In the genomic region with DNA sequence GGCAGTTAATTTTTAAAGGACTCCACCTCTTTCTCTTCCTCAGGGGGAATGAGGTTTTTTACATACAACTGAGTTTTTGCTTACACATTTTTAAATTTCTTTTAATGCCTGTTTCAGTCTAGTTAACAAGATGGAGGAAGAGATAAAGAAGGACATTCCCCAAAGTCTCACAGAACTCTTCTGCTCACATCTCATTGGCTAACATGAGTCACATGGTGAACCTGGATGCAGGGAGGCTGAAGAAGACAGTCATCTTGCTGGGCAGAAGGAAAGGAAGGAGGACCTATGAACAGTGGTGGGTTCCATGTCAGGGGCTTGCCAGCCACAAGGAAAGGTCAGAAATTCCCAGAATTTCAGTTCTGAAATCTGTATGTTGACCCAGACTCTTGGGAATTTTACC, we compare ENCODE assay signal across 26 cellular contexts. TPM values are rescaled to one million over a fixed set of nuclear protein-coding genes. Genes with fewer than 3 reads are reported as not detected.
"Had no signal": no experiment of that assay in that cellular context is flagged by ENCODE, and none has a peak within 500 bp of the region (broad histone marks: within the 10 kb centered on the region; RNA-seq: fewer than 3 reads in every experiment).

No MANE protein-coding gene starts in this region.

- H3K27ac Mint-ChIP-seq: effector memory CD8-positive, alpha-beta T cell; memory B cell; natural killer cell treated with Interleukin-12 subunit alpha and Interleukin-12 subunit beta and Interleukin-15 and Interleukin-18, amount 100 ng/mL, for 72 hours; neural progenitor cell; stimulated activated effector memory CD8-positive, alpha-beta T cell treated with anti-CD3 and anti-CD28 coated beads, Interleukin-12 subunit alpha, Interleukin-12 subunit beta, amount 100 ng/mL, for 72 hours; type B pancreatic cell had no signal

- H3K4me3 ChIP-seq: esophagus squamous epithelium, gastroesophageal sphincter, left ventricle myocardium inferior, lower lobe of right lung, neural progenitor cell, pancreas, prostate gland, right lobe of liver, suprapubic skin, thyroid gland had no signal

- H3K27me3 ChIP-seq: right lobe of liver, thyroid gland had no signal

- H3K36me3 ChIP-seq: esophagus squamous epithelium, gastroesophageal sphincter, left ventricle myocardium inferior, lower lobe of right lung, neural progenitor cell, pancreas, prostate gland, right lobe of liver, suprapubic skin, thyroid gland had no signal

- DNase-seq: effector memory CD8-positive, alpha-beta T cell; esophagus squamous epithelium; foreskin fibroblast; glutamatergic neuron; left ventricle myocardium inferior; lower lobe of right lung; midbrain; occipital lobe; pancreas; retina; right lobe of liver; stimulated activated CD4-positive, alpha-beta T cell treated with anti-CD3 and anti-CD28 coated beads, Interleukin-4, amount 100 ng/mL, for 1 hour; stimulated activated CD8-positive, alpha-beta memory T cell treated with anti-CD3 and anti-CD28 coated beads, Interleukin-4, amount 100 ng/mL, for 48 hours; stimulated activated naive CD8-positive, alpha-beta T cell treated with anti-CD3 and anti-CD28 coated beads, Interleukin-15, Interleukin-2, amounts not matched to agents 100 U/mL and 50 U/mL, for 24 hours; thyroid gland had no signal

- H3K9me3 Mint-ChIP-seq: effector memory CD8-positive, alpha-beta T cell; memory B cell; natural killer cell treated with Interleukin-12 subunit alpha and Interleukin-12 subunit beta and Interleukin-15 and Interleukin-18, amount 100 ng/mL, for 72 hours; neural progenitor cell; stimulated activated effector memory CD8-positive, alpha-beta T cell treated with anti-CD3 and anti-CD28 coated beads, Interleukin-12 subunit alpha, Interleukin-12 subunit beta, amount 100 ng/mL, for 72 hours had no signal

- ATAC-seq: effector memory CD8-positive, alpha-beta T cell; gastroesophageal sphincter; lower lobe of right lung; natural killer cell treated with Interleukin-12 subunit alpha and Interleukin-12 subunit beta and Interleukin-15 and Interleukin-18, amount 100 ng/mL, for 72 hours; pancreas; right lobe of liver; stimulated activated effector memory CD8-positive, alpha-beta T cell treated with anti-CD3 and anti-CD28 coated beads, Interleukin-12 subunit alpha, Interleukin-12 subunit beta, amount 100 ng/mL, for 72 hours; stimulated activated naive CD8-positive, alpha-beta T cell treated with anti-CD3 and anti-CD28 coated beads, Interleukin-15, Interleukin-2, amounts not matched to agents 100 U/mL and 50 U/mL, for 24 hours had no signal

- H2AFZ ChIP-seq: neural progenitor cell had no signal

- H3K36me3 Mint-ChIP-seq: memory B cell; natural killer cell treated with Interleukin-12 subunit alpha and Interleukin-12 subunit beta and Interleukin-15 and Interleukin-18, amount 100 ng/mL, for 72 hours; neural progenitor cell; stimulated activated effector memory CD8-positive, alpha-beta T cell treated with anti-CD3 and anti-CD28 coated beads, Interleukin-12 subunit alpha, Interleukin-12 subunit beta, amount 100 ng/mL, for 72 hours; type B pancreatic cell had no signal

- FAIRE-seq: keratinocyte, pancreas, urothelium cell line had no signal

- H3K9ac ChIP-seq: neural progenitor cell had no signal

- H3K4me1 Mint-ChIP-seq: memory B cell; stimulated activated effector memory CD8-positive, alpha-beta T cell treated with anti-CD3 and anti-CD28 coated beads, Interleukin-12 subunit alpha, Interleukin-12 subunit beta, amount 100 ng/mL, for 72 hours had no signal

- H3K27ac ChIP-seq: epithelial cell of prostate, esophagus squamous epithelium, gastroesophageal sphincter, lower lobe of right lung, neural progenitor cell, pancreas, prostate gland, right lobe of liver, suprapubic skin, thyroid gland had no signal

- H3K9me3 ChIP-seq: esophagus squamous epithelium, gastroesophageal sphincter, left ventricle myocardium inferior, lower lobe of right lung, pancreas, prostate gland, right lobe of liver, suprapubic skin, thyroid gland had no signal

- H3K4me2 ChIP-seq: neural progenitor cell had no signal

- H3K4me1 ChIP-seq: esophagus squamous epithelium, gastroesophageal sphincter, lower lobe of right lung, neural progenitor cell, pancreas, prostate gland, right lobe of liver, suprapubic skin, thyroid gland had no signal

- H3K4me3 Mint-ChIP-seq: effector memory CD8-positive, alpha-beta T cell; memory B cell; natural killer cell treated with Interleukin-12 subunit alpha and Interleukin-12 subunit beta and Interleukin-15 and Interleukin-18, amount 100 ng/mL, for 72 hours; neural progenitor cell; stimulated activated effector memory CD8-positive, alpha-beta T cell treated with anti-CD3 and anti-CD28 coated beads, Interleukin-12 subunit alpha, Interleukin-12 subunit beta, amount 100 ng/mL, for 72 hours; type B pancreatic cell had no signal

RNA-seq across cellular contexts. Expression of a gene that starts 10.4 kb away (rescaled TPM):
- total RNA-seq: esophagus squamous epithelium, lower lobe of right lung, suprapubic skin had no signal
